ENCODE assay signal across 28 cellular contexts in genomic region chr4:5160668-5161067, GRCh38.
"Had no signal": no experiment of that assay in that cellular context is flagged by ENCODE, and none has a peak within 500 bp of the region (broad histone marks: within the 10 kb centered on the region; RNA-seq: fewer than 3 reads in every experiment).

No MANE protein-coding gene starts in this region.

- H3K27ac ChIP-seq: heart right ventricle, hepatocyte, left ventricle myocardium inferior, neutrophil, ovary, sigmoid colon, spleen, suprapubic skin, thoracic aorta, tibial artery, upper lobe of right lung had no signal

- ATAC-seq: heart right ventricle; mucosa of descending colon; naive thymus-derived CD4-positive, alpha-beta T cell; natural killer cell treated with Interleukin-12 subunit alpha and Interleukin-12 subunit beta and Interleukin-15 and Interleukin-18, amount 100 ng/mL, for 72 hours; right cardiac atrium; stimulated activated effector memory CD8-positive, alpha-beta T cell treated with anti-CD3 and anti-CD28 coated beads, Interleukin-12 subunit alpha, Interleukin-12 subunit beta, amount 100 ng/mL, for 72 hours; upper lobe of right lung had no signal

- H3K9me3 ChIP-seq: left ventricle myocardium inferior, mucosa of descending colon, neutrophil, ovary, sigmoid colon, spleen, suprapubic skin, thoracic aorta, tibial artery, upper lobe of right lung had no signal

- H3K27ac Mint-ChIP-seq: naive thymus-derived CD4-positive, alpha-beta T cell; natural killer cell treated with Interleukin-12 subunit alpha and Interleukin-12 subunit beta and Interleukin-15 and Interleukin-18, amount 100 ng/mL, for 72 hours; progenitor cell of endocrine pancreas; stimulated activated effector memory CD8-positive, alpha-beta T cell treated with anti-CD3 and anti-CD28 coated beads, Interleukin-12 subunit alpha, Interleukin-12 subunit beta, amount 100 ng/mL, for 72 hours; stimulated activated naive CD8-positive, alpha-beta T cell treated with anti-CD3 and anti-CD28 coated beads, Interleukin-15, Interleukin-2, amounts not matched to agents 100 ng/mL and 50 ng/mL, for 24 hours had no signal

- H3K36me3 ChIP-seq: heart right ventricle, left ventricle myocardium inferior, neutrophil, ovary, sigmoid colon, spleen, suprapubic skin, thoracic aorta, tibial artery, upper lobe of right lung had no signal

- H3K4me1 ChIP-seq: heart right ventricle, left ventricle myocardium inferior, sigmoid colon, spleen, upper lobe of right lung had no signal

- H3K4me2 ChIP-seq: hepatocyte had no signal

- H3K4me3 ChIP-seq: heart right ventricle, hepatocyte, left ventricle myocardium inferior, lung, mucosa of descending colon, ovary, sigmoid colon, spleen, suprapubic skin, thoracic aorta, tibial artery, upper lobe of right lung had no signal

- DNase-seq: heart right ventricle; islet precursor cell; left ventricle myocardium inferior; midbrain; mucosa of descending colon; naive thymus-derived CD4-positive, alpha-beta T cell; occipital lobe; ovary; retina; right cardiac atrium; sigmoid colon; small intestine; spleen; stimulated activated CD4-positive, alpha-beta T cell treated with anti-CD3 and anti-CD28 coated beads, Interleukin-4, amount 100 ng/mL, for 24 hours; stimulated activated naive CD4-positive, alpha-beta T cell; tibial artery; trophoblast cell; upper lobe of right lung had no signal

- H2AFZ ChIP-seq: hepatocyte had no signal

- H3K4me3 Mint-ChIP-seq: naive thymus-derived CD4-positive, alpha-beta T cell; natural killer cell treated with Interleukin-12 subunit alpha and Interleukin-12 subunit beta and Interleukin-15 and Interleukin-18, amount 100 ng/mL, for 72 hours; stimulated activated effector memory CD8-positive, alpha-beta T cell treated with anti-CD3 and anti-CD28 coated beads, Interleukin-12 subunit alpha, Interleukin-12 subunit beta, amount 100 ng/mL, for 72 hours; stimulated activated naive CD8-positive, alpha-beta T cell treated with anti-CD3 and anti-CD28 coated beads, Interleukin-15, Interleukin-2, amounts not matched to agents 100 ng/mL and 50 ng/mL, for 24 hours had no signal

- H3K9me3 Mint-ChIP-seq: natural killer cell treated with Interleukin-12 subunit alpha and Interleukin-12 subunit beta and Interleukin-15 and Interleukin-18, amount 100 ng/mL, for 72 hours; stimulated activated naive CD8-positive, alpha-beta T cell treated with anti-CD3 and anti-CD28 coated beads, Interleukin-15, Interleukin-2, amounts not matched to agents 100 ng/mL and 50 ng/mL, for 24 hours had no signal

- H3K27me3 Mint-ChIP-seq: naive thymus-derived CD4-positive, alpha-beta T cell; stimulated activated naive CD8-positive, alpha-beta T cell treated with anti-CD3 and anti-CD28 coated beads, Interleukin-15, Interleukin-2, amounts not matched to agents 100 ng/mL and 50 ng/mL, for 24 hours had no signal

- H3K4me1 Mint-ChIP-seq: naive thymus-derived CD4-positive, alpha-beta T cell; stimulated activated effector memory CD8-positive, alpha-beta T cell treated with anti-CD3 and anti-CD28 coated beads, Interleukin-12 subunit alpha, Interleukin-12 subunit beta, amount 100 ng/mL, for 72 hours had no signal

- H3K79me2 ChIP-seq: hepatocyte had no signal

- H3K27me3 ChIP-seq: neutrophil, ovary, sigmoid colon, spleen, suprapubic skin, tibial artery, upper lobe of right lung had no signal

- H3K36me3 Mint-ChIP-seq: naive thymus-derived CD4-positive, alpha-beta T cell; natural killer cell treated with Interleukin-12 subunit alpha and Interleukin-12 subunit beta and Interleukin-15 and Interleukin-18, amount 100 ng/mL, for 72 hours; stimulated activated effector memory CD8-positive, alpha-beta T cell treated with anti-CD3 and anti-CD28 coated beads, Interleukin-12 subunit alpha, Interleukin-12 subunit beta, amount 100 ng/mL, for 72 hours had no signal

- FAIRE-seq: small intestine, urothelium cell line had no signal
